Comparison of ENCODE assay signal across 26 cellular contexts in genomic region chr1:42743302-42744029, GRCh38. TPM values are rescaled to one million over a fixed set of nuclear protein-coding genes. Genes with fewer than 3 reads are reported as not detected.
DNase-seq lines count a peak whose midpoint lies in the region; FAIRE-seq and TF ChIP-seq lines count a peak whose summit lies in the region.
"Had no signal": no experiment of that assay in that cellular context is flagged by ENCODE, and none has a peak within 500 bp of the region (broad histone marks: within the 10 kb centered on the region; RNA-seq: fewer than 3 reads in every experiment).

No MANE protein-coding gene starts in this region.

- no peak overlapping the region for H3K4me3 Mint-ChIP-seq in H9
- H3K4me3 Mint-ChIP-seq: activated T-helper 17 cell treated with anti-CD3 and anti-CD28 coated beads, Interleukin-2, amount 50 U/mL, for 72 hours; endodermal cell had no signal

- H2BK12ac ChIP-seq in H9 (ENCODE audit: insufficient read length, low read depth, low read length), result no peak overlapping the region

- peaks cover 30% of the 10 kb centered on the region for H3K36me3 ChIP-seq in osteoblast (ENCODE audit: insufficient read depth, low read length)
- H3K36me3 ChIP-seq in small intestine (ENCODE audit: control insufficient read depth in 2 of 2, insufficient read depth in 2 of 2, low read length in 2 of 2), result no peaks in the 10 kb centered on the region
- H3K36me3 ChIP-seq in ascending aorta, result peaks cover 23 to 30% of the 10 kb centered on the region in 2 donors

- H4K91ac ChIP-seq in H9 (ENCODE audit: insufficient read length, low read depth, low read length), result no peak overlapping the region

- no peaks in the 10 kb centered on the region; the same call in 1 of the 2 replicates for H3K4me1 ChIP-seq in H9 (ENCODE audit: insufficient read depth, low read length)
- no peaks in the 10 kb centered on the region for H3K4me1 ChIP-seq in osteoblast (ENCODE audit: insufficient read depth, low read length)
- no peaks in the 10 kb centered on the region for H3K4me1 ChIP-seq in small intestine (ENCODE audit: control insufficient read depth in 2 of 2, insufficient read depth in 1 of 2, low read depth in 1 of 2, low read length in 1 of 2)
- no peaks in the 10 kb centered on the region for H3K4me1 ChIP-seq in ascending aorta
- H3K4me1 ChIP-seq: left ventricle myocardium inferior, parathyroid adenoma had no signal

- no peak overlapping the region for H2AFZ ChIP-seq in H9 (ENCODE audit: low read length)
- no peak overlapping the region for H2AFZ ChIP-seq in osteoblast (ENCODE audit: low read length)
- H2AFZ ChIP-seq: parathyroid adenoma had no signal

- no peak overlapping the region for H2BK15ac ChIP-seq in H9 (ENCODE audit: low read depth, low read length)

- no peak overlapping the region for H3K23ac ChIP-seq in H9 (ENCODE audit: insufficient read length, low read depth, low read length)

- H3K27me3 Mint-ChIP-seq in H9 (ENCODE audit: low read depth), result no peaks in the 10 kb centered on the region; the same call in 1 of the 2 replicates
- H3K27me3 Mint-ChIP-seq: activated T-helper 17 cell treated with anti-CD3 and anti-CD28 coated beads, Interleukin-2, amount 50 U/mL, for 72 hours had no signal

- no peak for TF ChIP-seq CTCF in H9 (conservative IDR thresholded peaks at IDR 0.05)
- no peak for TF ChIP-seq CTCF in epithelial cell of esophagus (IDR thresholded peaks at IDR 0.05; ENCODE audit: insufficient read depth, low read depth, low read length, missing control alignments)
- TF ChIP-seq CTCF in osteoblast (IDR thresholded peaks at IDR 0.05; ENCODE audit: extremely low read depth, low read depth, low read length), result no peak
- no peak for TF ChIP-seq CTCF in ascending aorta (IDR thresholded peaks at IDR 0.05)

- no peak for FAIRE-seq in small intestine (lab: Jason Lieb, UNC)
- FAIRE-seq: GM12892 had no signal

- H3K4me1 Mint-ChIP-seq in H9, result peaks cover 43 to 45% of the 10 kb centered on the region in 2 experiments
- H3K4me1 Mint-ChIP-seq: activated T-helper 17 cell treated with anti-CD3 and anti-CD28 coated beads, Interleukin-2, amount 50 U/mL, for 72 hours had no signal

- H3K79me2 ChIP-seq in H9 (ENCODE audit: insufficient read depth, low read length), result no peaks in the 10 kb centered on the region
- no peaks in the 10 kb centered on the region for H3K79me2 ChIP-seq in osteoblast (ENCODE audit: insufficient read depth, low read length)
- H3K79me2 ChIP-seq: parathyroid adenoma had no signal

- no peak overlapping the region for H2BK120ac ChIP-seq in H9 (ENCODE audit: low read depth, low read length, poor library complexity, severe bottlenecking)

- no peak overlapping the region for H3K14ac ChIP-seq in H9 (ENCODE audit: insufficient read depth, low read length)

- H3K4me3 ChIP-seq in epithelial cell of esophagus (ENCODE audit: low read length) (no peak overlapping the region), osteoblast (ENCODE audit: insufficient read depth, low read length) (no peak overlapping the region), small intestine (ENCODE audit: low read depth in 1 of 2, low read length in 2 of 2) (no peak overlapping the region), ascending aorta (no peak overlapping the region)
- H3K4me3 ChIP-seq: left ventricle myocardium inferior, skin epidermis had no signal

- H4K8ac ChIP-seq in H9 (replicated peaks; ENCODE audit: insufficient read length, low read depth, low read length), result no peak overlapping the region

- no peaks in the 10 kb centered on the region for H3K23me2 ChIP-seq in H9 (ENCODE audit: insufficient read length, low read depth, low read length, poor library complexity, severe bottlenecking)

- no peak overlapping the region for H3K18ac ChIP-seq in H9 (ENCODE audit: insufficient read length, low read depth, low read length)

- no peak overlapping the region for H2BK20ac ChIP-seq in H9 (ENCODE audit: low read depth, low read length, poor library complexity, severe bottlenecking)

- no peak overlapping the region for H4K5ac ChIP-seq in H9 (ENCODE audit: insufficient read length, low read depth, low read length)

- no peaks in the 10 kb centered on the region for H3K79me1 ChIP-seq in H9 (ENCODE audit: insufficient read depth, low read depth, low read length, poor library complexity, severe bottlenecking)

- peaks cover 8 to 24% (median 24%) of the 10 kb centered on the region in 3 experiments; a peak in 6 of 7 replicates for H3K36me3 Mint-ChIP-seq in H9 (ENCODE audit: insufficient read depth in 1 of 3, low read depth in 3 of 3)

- H3T11ph ChIP-seq in H9 (ENCODE audit: low read length), result no peak overlapping the region

- H3K9me3 ChIP-seq in H9 (ENCODE audit: control insufficient read depth, low read depth, low read length), result no peaks in the 10 kb centered on the region
- H3K9me3 ChIP-seq in osteoblast (ENCODE audit: low read depth, low read length), result no peaks in the 10 kb centered on the region
- no peaks in the 10 kb centered on the region for H3K9me3 ChIP-seq in small intestine (ENCODE audit: control insufficient read depth, low read depth)
- H3K9me3 ChIP-seq in ascending aorta, result no peaks in the 10 kb centered on the region
- H3K9me3 ChIP-seq: left ventricle myocardium inferior had no signal

- no CpG with 5 or more reads among the region's 21 CpGs for WGBS in H9 (ENCODE audit: extremely low coverage, insufficient read length, low lambda C conversion rate)
- WGBS in small intestine, 3 donors, result 78 to 82% (median 78%) methylated on average over 21 of the region's 21 CpGs

- H3K9ac ChIP-seq in H9 (ENCODE audit: extremely low read depth, insufficient read length, low read length), result no peak overlapping the region
- H3K9ac ChIP-seq: parathyroid adenoma had no signal

- DNase-seq in H9 (peak; percentile 23), NCI-H69 (lab: John Stamatoyannopoulos, UW) (peak; percentile 76), epithelial cell of esophagus (ENCODE audit: low read depth) (peak; percentile 97), osteoblast (ENCODE audit: insufficient read length, low spot score, missing footprints) (peak; percentile 68), small intestine (no peak), ascending aorta (ENCODE audit: low spot score in 2 of 2) (no peak)
- no peak for DNase-seq in stimulated activated CD4-positive, alpha-beta T cell treated with anti-CD3 and anti-CD28 coated beads, Interleukin-2, amount 100 ng/mL, for 48 hours
- no peak for DNase-seq in activated effector memory CD4-positive, alpha-beta T cell treated with anti-CD3 and anti-CD28 coated beads, Interleukin-2, amount 50 U/mL, for 16 hours
- DNase-seq: activated CD4-positive, CD25-positive, alpha-beta regulatory T cell; amniotic stem cell; COR-L47; endodermal cell; GF-D8; KBM-7; left ventricle myocardium inferior; NCI-H1048; NCI-H345; Right ventricle myocardium superior had no signal

- H3K4me2 ChIP-seq in H9 (ENCODE audit: insufficient read depth, insufficient read length, low read length), result no peak overlapping the region
- no peak overlapping the region for H3K4me2 ChIP-seq in osteoblast (ENCODE audit: insufficient read depth, low read length)

- no peak overlapping the region for H2AK5ac ChIP-seq in H9 (ENCODE audit: insufficient read length, low read length)

- peak overlapping the region in 1 of 3 experiments; percentile 50; a peak in 2 of 7 replicates for H3K27ac Mint-ChIP-seq in H9
- H3K27ac Mint-ChIP-seq: activated T-helper 17 cell treated with anti-CD3 and anti-CD28 coated beads, Interleukin-2, amount 50 U/mL, for 72 hours; endodermal cell had no signal

- H3K27me3 ChIP-seq in H9 (ENCODE audit: insufficient read depth, low read length) (no peaks in the 10 kb centered on the region), osteoblast (ENCODE audit: insufficient read depth, low read length) (no peaks in the 10 kb centered on the region), small intestine (ENCODE audit: control insufficient read depth in 2 of 2, insufficient read depth in 2 of 2, low read length in 2 of 2) (no peaks in the 10 kb centered on the region), ascending aorta (no peaks in the 10 kb centered on the region)

- no peaks in the 10 kb centered on the region for H3K9me3 Mint-ChIP-seq in H9
- H3K9me3 Mint-ChIP-seq: activated T-helper 17 cell treated with anti-CD3 and anti-CD28 coated beads, Interleukin-2, amount 50 U/mL, for 72 hours; endodermal cell had no signal

- no peak overlapping the region for H2BK5ac ChIP-seq in H9 (ENCODE audit: insufficient read length, low read length)

- intact Hi-C loops in ascending aorta (cut with DNase I), result no loop called here

- H4K20me1 ChIP-seq in H9 (ENCODE audit: control insufficient read depth, insufficient read depth, insufficient read length) (no peaks in the 10 kb centered on the region), osteoblast (ENCODE audit: insufficient read depth, low read length) (peaks cover 8% of the 10 kb centered on the region)

- H3K27ac ChIP-seq in H9 (ENCODE audit: insufficient read length, low read depth, low read length) (no peak overlapping the region), osteoblast (ENCODE audit: low read depth, low read length) (no peak overlapping the region), small intestine (ENCODE audit: low read depth in 1 of 2, low read length in 1 of 2) (no peak overlapping the region), ascending aorta (no peak overlapping the region)
- H3K27ac ChIP-seq: left ventricle myocardium inferior, parathyroid adenoma had no signal

- no peak overlapping the region for H3K56ac ChIP-seq in H9 (ENCODE audit: insufficient read length, low read depth, low read length)

- H3K4ac ChIP-seq in H9 (ENCODE audit: low read depth, low read length), result no peak overlapping the region

RNA-seq across cellular contexts. Expression of gene CLDN19, which starts 3.4 kb away (rescaled TPM):
- total RNA-seq in H9 (2021), result 11.1 and 12.5 TPM in 2 replicates
- not detected in 2 replicates for total RNA-seq in osteoblast
- polyA plus RNA-seq in small intestine, result under 1 TPM in 1 of 3 donors, not detected in 2; 0.18 TPM
- not detected for total RNA-seq in ascending aorta
- total RNA-seq: activated CD8-positive, alpha-beta memory T cell treated with anti-CD3 and anti-CD28 coated beads for 36 hours; activated T-helper 17 cell treated with anti-CD3 and anti-CD28 coated beads, Interleukin-2, amount 50 U/mL, for 72 hours; fibroblast of villous mesenchyme; left ventricle myocardium inferior; Right ventricle myocardium superior; T-helper 2 cell treated with Interferon-gamma antibody and Interleukin-4, amounts not matched to agents 100 ng/mL and 5 ng/mL, for 36 hours; temporal lobe had no signal

RNA-seq across cellular contexts. Expression of gene P3H1, which starts 23.4 kb away (rescaled TPM):
- 43.3 and 47.1 TPM in 2 replicates for total RNA-seq in H9 (2021)
- total RNA-seq in osteoblast, result 209 and 213 TPM in 2 replicates
- polyA plus RNA-seq in small intestine, result 10 to 100 TPM in 1 of 3 donors, 1 to 10 TPM in 2; 4.3 to 16.4 (median 6.5) TPM
- 72.2 TPM for total RNA-seq in ascending aorta

RNA-seq across cellular contexts. Expression of gene C1orf50, which starts 23.6 kb away (rescaled TPM):
- total RNA-seq in H9 (2021), result 6.1 and 7.7 TPM in 2 replicates
- 4.7 and 5.9 TPM in 2 replicates for total RNA-seq in osteoblast
- polyA plus RNA-seq in small intestine, result 1 to 10 TPM; 3.9 to 5.4 (median 4.6) TPM
- total RNA-seq in ascending aorta, result 0.64 TPM

RNA-seq across cellular contexts. Expression of gene TMEM269, which starts 41.3 kb away (rescaled TPM):
- total RNA-seq in H9 (2021) (0.17 and 0.44 TPM in 2 replicates), osteoblast (under 0.01 TPM in 2 replicates), ascending aorta (not detected)
- polyA plus RNA-seq in small intestine, result under 1 TPM in 1 of 3 donors, not detected in 2; 0.03 TPM
- total RNA-seq: left ventricle myocardium inferior, Right ventricle myocardium superior had no signal

Comparison
In these comparisons a context has a peak if more than half of its experiments do, and no peak if none do; other contexts are left out.
1. DNase-seq: peak in H9 (single experiment), NCI-H69 (single experiment), epithelial cell of esophagus (single experiment) and osteoblast (single experiment); none in small intestine (single experiment), ascending aorta (0 of 2), stimulated activated CD4-positive, alpha-beta T cell treated with anti-CD3 and anti-CD28 coated beads, Interleukin-2, amount 100 ng/mL, for 48 hours (0 of 2) and activated effector memory CD4-positive, alpha-beta T cell treated with anti-CD3 and anti-CD28 coated beads, Interleukin-2, amount 50 U/mL, for 16 hours (single experiment).
2. RNA of gene CLDN19, which starts 3.4 kb away (total RNA-seq): 11.1 to 12.5 TPM in H9; not detected in osteoblast and not detected in ascending aorta (single experiment); every median in the first group is over 10 times any median in the second.